Comparison of ENCODE assay signal across 8 cellular contexts in the genomic region with DNA sequence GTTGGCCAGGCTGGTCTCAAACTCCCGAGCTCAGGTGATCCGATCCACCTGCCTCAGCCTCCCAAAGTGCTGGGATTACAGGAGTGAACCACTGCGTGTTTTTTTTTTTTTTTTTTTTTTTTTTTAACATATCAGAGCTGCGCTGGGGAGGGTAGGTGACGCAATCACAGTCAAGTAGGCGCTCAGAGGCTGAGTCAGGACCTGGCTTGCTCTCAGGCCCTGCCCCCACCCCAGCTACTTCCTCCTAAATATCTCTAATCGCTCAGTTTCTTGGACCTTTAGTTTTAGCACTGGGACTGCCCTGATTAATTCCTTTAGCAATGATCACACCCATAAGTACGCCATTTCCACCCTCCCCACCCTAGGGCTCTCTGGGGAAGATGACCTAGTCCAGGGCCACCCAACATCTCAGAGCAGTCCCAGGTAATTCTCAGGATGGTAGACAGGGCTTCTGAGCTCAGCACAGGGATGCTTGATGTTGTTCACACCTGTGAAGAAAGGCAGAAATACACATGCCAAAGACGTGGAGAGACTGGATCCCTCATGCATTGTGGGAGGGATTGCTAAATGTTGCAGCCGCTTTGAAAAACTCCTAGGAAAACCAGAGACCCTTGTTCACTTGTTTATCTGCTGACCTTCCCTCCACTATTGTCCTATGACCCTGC. TPM values are rescaled to one million over a fixed set of nuclear protein-coding genes. Genes with fewer than 3 reads are reported as not detected.
DNase-seq lines count a peak whose midpoint lies in the region; ATAC-seq, FAIRE-seq and TF ChIP-seq lines count a peak whose summit lies in the region.

No MANE protein-coding gene starts in this region.

- no peak overlapping the region for H3K27ac ChIP-seq in tibial nerve

- no peaks in the 10 kb centered on the region for H3K9me3 Mint-ChIP-seq in T-helper 2 cell treated with Interferon-gamma antibody and Interleukin-4, amounts not matched to agents 5 μg/mL and 100 μg/mL, for 36 hours
- no peaks in the 10 kb centered on the region for H3K9me3 Mint-ChIP-seq in stimulated activated memory B cell treated with anti-CD40 and anti-IgM and Interleukin-4, amounts not matched to agents 10 μg/mL and 1 μg/mL and 100 μg/mL, for 72 hours

- H3K4me1 Mint-ChIP-seq in T-helper 2 cell treated with Interferon-gamma antibody and Interleukin-4, amounts not matched to agents 5 μg/mL and 100 μg/mL, for 36 hours (ENCODE audit: low read depth): peaks cover 15% of the 10 kb centered on the region
- H3K4me1 Mint-ChIP-seq in stimulated activated memory B cell treated with anti-CD40 and anti-IgM and Interleukin-4, amounts not matched to agents 10 μg/mL and 1 μg/mL and 100 μg/mL, for 72 hours: no peaks in the 10 kb centered on the region

- H3K4me3 Mint-ChIP-seq in T-helper 2 cell treated with Interferon-gamma antibody and Interleukin-4, amounts not matched to agents 5 μg/mL and 100 μg/mL, for 36 hours: peak overlapping the region; percentile 36
- no peak overlapping the region for H3K4me3 Mint-ChIP-seq in stimulated activated memory B cell treated with anti-CD40 and anti-IgM and Interleukin-4, amounts not matched to agents 10 μg/mL and 1 μg/mL and 100 μg/mL, for 72 hours

- peaks cover 4% of the 10 kb centered on the region for H3K36me3 Mint-ChIP-seq in T-helper 2 cell treated with Interferon-gamma antibody and Interleukin-4, amounts not matched to agents 5 μg/mL and 100 μg/mL, for 36 hours (ENCODE audit: low read depth)
- H3K36me3 Mint-ChIP-seq in stimulated activated memory B cell treated with anti-CD40 and anti-IgM and Interleukin-4, amounts not matched to agents 10 μg/mL and 1 μg/mL and 100 μg/mL, for 72 hours: no peaks in the 10 kb centered on the region

- no peak overlapping the region for H3K4me3 ChIP-seq in bronchial epithelial cell (ENCODE audit: low read depth, low read length)
- no peak overlapping the region for H3K4me3 ChIP-seq in tibial nerve

- ATAC-seq in stimulated activated memory B cell treated with anti-CD40 and anti-IgM and Interleukin-4, amounts not matched to agents 10 μg/mL and 1 μg/mL and 100 μg/mL, for 72 hours: no peak
- ATAC-seq in GM19035 (IDR thresholded peaks at IDR 0.05; ENCODE audit: unreplicated experiment): no peak

- H3K36me3 ChIP-seq in bronchial epithelial cell (ENCODE audit: control insufficient read depth, insufficient read depth, low read length) (no peaks in the 10 kb centered on the region), tibial nerve (no peaks in the 10 kb centered on the region)

- peak; percentile 18 for FAIRE-seq in bronchial epithelial cell (lab: Jason Lieb, UNC)

- DNase-seq in HS-5 (ENCODE audit: low read depth) (peak; percentile 34), bronchial epithelial cell (ENCODE audit: low read depth) (peak; percentile 74), mucosa of gallbladder (ENCODE audit: low spot score) (peak; percentile 78), tibial nerve (ENCODE audit: low spot score in 2 of 2) (peak; percentile 13 to 40), KG1 (lab: John Stamatoyannopoulos, UW) (no peak)
- peak; percentile 29 for DNase-seq in T-helper 2 cell treated with Interferon-gamma antibody and Interleukin-4, amounts not matched to agents 5 μg/mL and 100 μg/mL, for 36 hours (ENCODE audit: low spot score)

- no peak for TF ChIP-seq POLR2A in tibial nerve (IDR thresholded peaks at IDR 0.05)

- H3K4me1 ChIP-seq in tibial nerve: no peaks in the 10 kb centered on the region

- H3K27me3 ChIP-seq in bronchial epithelial cell (ENCODE audit: control insufficient read depth, insufficient read depth, low read length): no peaks in the 10 kb centered on the region
- no peaks in the 10 kb centered on the region for H3K27me3 ChIP-seq in tibial nerve

- H3K27ac Mint-ChIP-seq in T-helper 2 cell treated with Interferon-gamma antibody and Interleukin-4, amounts not matched to agents 5 μg/mL and 100 μg/mL, for 36 hours: peak overlapping the region; percentile 78
- H3K27ac Mint-ChIP-seq in stimulated activated memory B cell treated with anti-CD40 and anti-IgM and Interleukin-4, amounts not matched to agents 10 μg/mL and 1 μg/mL and 100 μg/mL, for 72 hours: no peak overlapping the region

- no peaks in the 10 kb centered on the region for H3K9me3 ChIP-seq in tibial nerve

- no peaks in the 10 kb centered on the region for H3K27me3 Mint-ChIP-seq in T-helper 2 cell treated with Interferon-gamma antibody and Interleukin-4, amounts not matched to agents 5 μg/mL and 100 μg/mL, for 36 hours (ENCODE audit: low read depth)
- H3K27me3 Mint-ChIP-seq in stimulated activated memory B cell treated with anti-CD40 and anti-IgM and Interleukin-4, amounts not matched to agents 10 μg/mL and 1 μg/mL and 100 μg/mL, for 72 hours: no peaks in the 10 kb centered on the region

- 63 to 87% methylated on average over 8 to 10 of the region's 10 CpGs for WGBS in tibial nerve, 2 donors

- TF ChIP-seq CTCF in bronchial epithelial cell (IDR thresholded peaks at IDR 0.05; ENCODE audit: insufficient read depth, low read length, severe bottlenecking) (no peak), tibial nerve (IDR thresholded peaks at IDR 0.05) (no peak)

- TF ChIP-seq EP300 in tibial nerve (IDR thresholded peaks at IDR 0.05): no peak

RNA-seq across cellular contexts. Expression of a gene that starts 50.2 kb away (rescaled TPM):
- 239 and 395 TPM in 2 replicates for total RNA-seq in bronchial epithelial cell
- 254 TPM for total RNA-seq in mucosa of gallbladder
- total RNA-seq in tibial nerve: 100 to 1,000 TPM; 123 to 171 (median 148) TPM
